8 cellular contexts compared by ENCODE assay signal in the genomic region with DNA sequence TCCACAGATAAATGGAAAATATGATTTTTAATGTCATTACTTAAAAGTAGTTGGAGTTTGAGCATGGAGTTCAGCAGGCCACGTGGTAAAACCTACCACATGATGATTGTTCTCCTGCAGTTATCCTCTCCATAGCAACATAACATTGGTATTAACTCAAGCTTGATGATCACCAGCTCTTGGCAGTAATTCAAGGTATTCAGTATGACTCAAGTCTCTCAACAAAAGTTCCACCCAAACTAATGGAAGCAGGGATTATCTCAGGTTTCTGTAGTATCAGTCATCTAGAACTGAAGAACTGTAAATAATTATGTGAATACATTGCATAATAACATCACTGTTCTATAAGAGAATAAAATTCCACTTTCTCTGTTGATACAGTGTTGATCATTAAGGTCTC. TPM values are rescaled to one million over a fixed set of nuclear protein-coding genes. Genes with fewer than 3 reads are reported as not detected.
A peak's percentile ranks its signal among the peaks of the same experiment; 100 is the strongest.
DNase-seq lines count a peak whose midpoint lies in the region; ATAC-seq, FAIRE-seq and TF ChIP-seq lines count a peak whose summit lies in the region.

No MANE protein-coding gene starts in this region.

- intact Hi-C loops in Panc1 (cut with micrococcal nuclease; ENCODE audit: unreplicated experiment): no loop called here

- H3K4me1 ChIP-seq in Panc1 (ENCODE audit: control insufficient read depth, insufficient read depth, low read length): no peaks in the 10 kb centered on the region

- no peak overlapping the region for H3K27ac ChIP-seq in Panc1 (ENCODE audit: low read length)
- peak overlapping the region in 14 of 21 experiments; percentile 9 to 80 (median 50) for H3K27ac ChIP-seq in skin epidermis

- H3K4me3 ChIP-seq in Panc1 (ENCODE audit: low read depth in 2 of 2, low read length in 2 of 2) (no peak overlapping the region), fibroblast of villous mesenchyme (ENCODE audit: low read depth, low read length) (no peak overlapping the region), skin epidermis (no peak overlapping the region)

- no peaks in the 10 kb centered on the region for H3K9me3 ChIP-seq in Panc1 (ENCODE audit: control insufficient read depth, insufficient read depth, low read depth, low read length)

- in situ Hi-C loops in Panc1 (cut with HindIII; ENCODE audit: low pct_unique_long_range_greater_than_20kb, low sequenced_read_pairs): no loop called here

- TF ChIP-seq POLR2A in H54 (IDR thresholded peaks at IDR 0.05; ENCODE audit: low read depth, low read length): no peak

- FAIRE-seq in H54 (lab: Jason Lieb, UNC): peak; percentile 99

- no TSS peak for BruUV-seq in Panc1 (replicated peaks; lab: Mats Ljungman, UMichigan)

- POLR2A ChIA-PET in Panc1 (lab: Charles Lee): no interaction called here

- no peak for TF ChIP-seq CTCF in Panc1 (IDR thresholded peaks at IDR 0.05)
- TF ChIP-seq CTCF in fibroblast of villous mesenchyme (IDR thresholded peaks at IDR 0.05; ENCODE audit: insufficient read depth, low read depth, low read length): no peak

- CTCF ChIA-PET in Panc1 (lab: Charles Lee): no interaction called here

- no peaks in the 10 kb centered on the region for H3K36me3 ChIP-seq in Panc1 (ENCODE audit: control insufficient read depth, insufficient read depth, low read length)

- no peak for ATAC-seq in Panc1
- no peak for ATAC-seq in HG02571 (IDR thresholded peaks at IDR 0.05; ENCODE audit: unreplicated experiment)
- no peak for ATAC-seq in GM21367 (IDR thresholded peaks at IDR 0.05; ENCODE audit: unreplicated experiment)

- DNase-seq in H54 (ENCODE audit: insufficient read length, low spot score): peak; percentile 69
- DNase-seq in Panc1 (ENCODE audit: low read depth, low spot score): peak; percentile 0
- DNase-seq in fibroblast of villous mesenchyme (ENCODE audit: low read depth): peak; percentile 89
- no peak for DNase-seq in NOMO-1 treated with dmso at 0.1 percent for 144 hours (lab: John Stamatoyannopoulos, UW; ENCODE audit: unreplicated experiment)
- DNase-seq in DMS79 treated with DMSO at 0.1 percent for 48 hours (lab: John Stamatoyannopoulos, UW): no peak

- no peaks in the 10 kb centered on the region for H3K27me3 ChIP-seq in Panc1 (ENCODE audit: control insufficient read depth, insufficient read depth, low read length)

RNA-seq across cellular contexts. Expression of a gene that starts 22.9 kb away (rescaled TPM):
- not detected for total RNA-seq in Panc1 (2021; ENCODE audit: unreplicated experiment)
- not detected for polyA plus RNA-seq in Panc1 (2012; ENCODE audit: insufficient read length)
- not detected in 2 replicates for total RNA-seq in fibroblast of villous mesenchyme

Comparison
In these comparisons a context has a peak if more than half of its experiments do, and no peak if none do; other contexts are left out.
1. DNase-seq: peak in H54 (single experiment), Panc1 (single experiment) and fibroblast of villous mesenchyme (single experiment); none in NOMO-1 treated with dmso at 0.1 percent for 144 hours (single experiment) and DMS79 treated with DMSO at 0.1 percent for 48 hours (single experiment).